In genomic region chr9:94068257-94068656, GRCh38 we compare ENCODE assay signal across 1 cellular context.
A peak's percentile ranks its signal among the peaks of the same experiment; 100 is the strongest.
TF ChIP-seq lines count a peak whose summit lies in the region.

No MANE protein-coding gene starts in this region.

TF ChIP-seq in K562, 482 proteins besides CTCF, POLR2A, EP300 and RAD21 (continued from another document):
- TF ChIP-seq ELF4 (CRISPR knock-in tag; IDR thresholded peaks at IDR 0.05) (0 out of 2 replicates have a peak, but pooled peaks have one; percentile 50), PREB (CRISPR knock-in tag; IDR thresholded peaks at IDR 0.05) (no peak), HDAC2 (IDR thresholded peaks at IDR 0.05) (peak; percentile 99), MTA2 (IDR thresholded peaks at IDR 0.05; ENCODE audit: low read depth) (peak; percentile 88), MAFF (IDR thresholded peaks at IDR 0.05; ENCODE audit: low read length) (peak; percentile 67; the same call in 1 of the 2 replicates), ATF1 (CRISPR knock-in tag; IDR thresholded peaks at IDR 0.05) (no peak), ATF1 (tag; IDR thresholded peaks at IDR 0.05) (peak; percentile 58), JUND (IDR thresholded peaks at IDR 0.05; ENCODE audit: borderline replicate concordance, low read depth, low read length) (peak; percentile 59), JUND (tag; IDR thresholded peaks at IDR 0.05; ENCODE audit: borderline replicate concordance, low read depth, low read length) (peak; percentile 58; the same call in 1 of the 3 replicates), MAFG (tag; conservative IDR thresholded peaks at IDR 0.05) (peak; percentile 89), TAF7 (tag; IDR thresholded peaks at IDR 0.05) (no peak), TEAD1 (CRISPR knock-in tag; IDR thresholded peaks at IDR 0.05) (peak in 1 of 2 experiments; percentile 92; a peak in 2 of 4 replicates), RCOR1 (IDR thresholded peaks at IDR 0.05; ENCODE audit: borderline replicate concordance in 1 of 2, low read depth in 2 of 2, low read length in 2 of 2) (peak; percentile 95 to 100), ERF (CRISPR knock-in tag; IDR thresholded peaks at IDR 0.05) (no peak), IRF1 (CRISPR knock-in tag; IDR thresholded peaks at IDR 0.05; ENCODE audit: borderline replicate concordance) (no peak), ZBTB11 (CRISPR knock-in tag; IDR thresholded peaks at IDR 0.05) (peak in 1 of 3 experiments; percentile 66; a peak in 1 of 6 replicates), ARID1B (IDR thresholded peaks at IDR 0.05) (peak; percentile 95), NR2C2 (CRISPR knock-in tag; IDR thresholded peaks at IDR 0.05) (no peak), NR2C2 (tag; IDR thresholded peaks at IDR 0.05) (peak; percentile 38; the same call in 1 of the 2 replicates), ZNF644 (tag; IDR thresholded peaks at IDR 0.05; ENCODE audit: low read depth) (peak; percentile 76; the same call in 1 of the 2 replicates), NCOA1 (IDR thresholded peaks at IDR 0.05; ENCODE audit: low read depth) (0 out of 2 replicates have a peak, but pooled peaks have one; percentile 39), ZNF239 (CRISPR knock-in tag; IDR thresholded peaks at IDR 0.05) (peak; percentile 36; the same call in 1 of the 2 replicates), KDM1A (IDR thresholded peaks at IDR 0.05) (peak; percentile 99), E2F3 (CRISPR knock-in tag; IDR thresholded peaks at IDR 0.05) (no peak), FOXO4 (CRISPR knock-in tag; IDR thresholded peaks at IDR 0.05) (no peak), ZNF384 (IDR thresholded peaks at IDR 0.05; ENCODE audit: low read depth, low read length) (peak; percentile 90), FOXK2 (conservative IDR thresholded peaks at IDR 0.05 in 1 of 2, IDR thresholded peaks at IDR 0.05 in 1 of 2; ENCODE audit: low read depth in 2 of 2) (no peak), ZNF561 (CRISPR knock-in tag; conservative IDR thresholded peaks at IDR 0.05) (no peak), TBL1XR1 (IDR thresholded peaks at IDR 0.05; ENCODE audit: low read length in 2 of 2) (peak in 1 of 2 experiments; percentile 92; a peak in 2 of 4 replicates), HMG20A (CRISPR knock-in tag; conservative IDR thresholded peaks at IDR 0.05) (peak; percentile 75; the same call in 1 of the 2 replicates), ZNF23 (CRISPR knock-in tag; IDR thresholded peaks at IDR 0.05) (no peak), TAL1 (IDR thresholded peaks at IDR 0.05) (peak; percentile 93), KLF6 (CRISPR knock-in tag; IDR thresholded peaks at IDR 0.05; ENCODE audit: borderline replicate concordance) (no peak), ZNF76 (CRISPR knock-in tag; IDR thresholded peaks at IDR 0.05; ENCODE audit: borderline replicate concordance) (no peak), ATF3 (IDR thresholded peaks at IDR 0.05) (peak; percentile 65; the same call in 1 of the 2 replicates), ATF3 (CRISPR knock-in tag; conservative IDR thresholded peaks at IDR 0.05) (no peak), SAP30 (IDR thresholded peaks at IDR 0.05; ENCODE audit: borderline replicate concordance, insufficient read depth, low read depth, low read length, poor library complexity, severe bottlenecking) (no peak), KLF16 (IDR thresholded peaks at IDR 0.05) (peak; percentile 86), CXXC5 (CRISPR knock-in tag; IDR thresholded peaks at IDR 0.05) (0 out of 2 replicates have a peak, but pooled peaks have one; percentile 17), HMBOX1 (IDR thresholded peaks at IDR 0.05) (peak; percentile 74)
